Comparison of ENCODE assay signal across 8 cellular contexts in the genomic region with DNA sequence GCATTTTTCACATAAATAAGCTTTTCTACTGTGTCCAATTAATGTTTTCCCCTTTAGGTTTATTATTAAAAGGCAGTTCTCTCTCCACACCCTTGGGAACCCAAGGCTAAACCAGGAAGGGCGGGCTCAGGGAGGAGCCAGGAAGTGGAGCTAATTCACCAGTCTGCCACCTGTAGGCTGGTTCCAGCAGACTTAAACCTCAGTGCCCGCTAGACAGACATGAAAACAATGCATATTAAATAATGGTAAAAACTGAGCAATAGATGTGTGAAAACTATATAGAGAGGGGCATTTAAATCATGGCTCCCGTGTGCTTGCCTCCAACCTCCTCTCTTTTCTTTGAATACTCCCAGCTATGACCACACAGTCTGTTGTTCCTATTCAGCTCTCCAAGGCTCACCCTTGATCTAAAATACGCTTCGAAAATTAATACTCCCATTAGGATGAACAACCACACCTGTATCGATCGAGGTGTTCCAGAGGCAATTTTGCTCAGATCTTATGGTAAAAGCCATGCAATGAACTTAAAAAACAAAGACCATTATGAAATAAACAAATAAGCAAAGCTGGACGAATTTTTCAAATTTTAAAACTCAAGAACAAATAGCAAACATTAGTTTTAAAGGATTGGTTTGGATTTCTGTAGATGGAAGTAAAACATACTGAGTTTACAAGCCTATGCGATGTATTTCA.
A peak's percentile ranks its signal among the peaks of the same experiment; 100 is the strongest.
DNase-seq lines count a peak whose midpoint lies in the region; ATAC-seq and TF ChIP-seq lines count a peak whose summit lies in the region.

No MANE protein-coding gene starts in this region.

- peaks cover 21% of the 10 kb centered on the region for H3K4me1 Mint-ChIP-seq in endodermal cell
- H3K4me1 Mint-ChIP-seq in osteocyte (ENCODE audit: unreplicated experiment), result peaks cover 11% of the 10 kb centered on the region

- peaks cover 20% of the 10 kb centered on the region for H3K27me3 ChIP-seq in endodermal cell (ENCODE audit: control insufficient read depth, insufficient read depth, low read length, poor library complexity, severe bottlenecking)

- no peaks in the 10 kb centered on the region for H3K9me3 ChIP-seq in endodermal cell (ENCODE audit: control insufficient read depth, low read length)

- 51 to 54% methylated on average over 7 to 9 of the region's 9 CpGs for WGBS in endodermal cell (ENCODE audit: insufficient coverage in 1 of 2, insufficient read length in 1 of 2), 2 experiments

- H3K4me3 Mint-ChIP-seq in endodermal cell, result peak overlapping the region; percentile 59
- H3K4me3 Mint-ChIP-seq in osteocyte (ENCODE audit: unreplicated experiment), result peak overlapping the region; percentile 66

- H3K36me3 Mint-ChIP-seq in endodermal cell (ENCODE audit: low read depth) (no peaks in the 10 kb centered on the region), osteocyte (ENCODE audit: unreplicated experiment) (peaks cover 5% of the 10 kb centered on the region)

- H3K27ac ChIP-seq in endodermal cell (ENCODE audit: low read depth, low read length), result no peak overlapping the region

- no peak overlapping the region for H3K27ac Mint-ChIP-seq in endodermal cell
- no peak overlapping the region for H3K27ac Mint-ChIP-seq in osteocyte (ENCODE audit: unreplicated experiment)

- DNase-seq in NCI-H748 (lab: John Stamatoyannopoulos, UW; ENCODE audit: unreplicated experiment), result peak; percentile 63
- no peak for DNase-seq in NCI-H748 treated with DMSO at 0.1 percent for 48 hours (lab: John Stamatoyannopoulos, UW)
- DNase-seq in NCI-H2171 (lab: John Stamatoyannopoulos, UW), result peak; percentile 8
- peak; percentile 78 for DNase-seq in endodermal cell
- DNase-seq in osteocyte (ENCODE audit: extremely low spot score, unreplicated experiment), result no peak
- no peak for DNase-seq in DMS153 (lab: John Stamatoyannopoulos, UW)
- no peak for DNase-seq in stimulated activated CD4-positive, alpha-beta T cell treated with anti-CD3 and anti-CD28 coated beads, Interleukin-4, amount 100 ng/mL, for 1 hour

- H3K36me3 ChIP-seq in endodermal cell (ENCODE audit: control insufficient read depth, insufficient read depth, low read length), result no peaks in the 10 kb centered on the region

- peak overlapping the region; percentile 77 for H3K4me3 ChIP-seq in endodermal cell (ENCODE audit: low read length)

- peaks cover 6% of the 10 kb centered on the region for H3K4me1 ChIP-seq in endodermal cell (ENCODE audit: control insufficient read depth, insufficient read depth, low read length)

- ATAC-seq in GM19467 (IDR thresholded peaks at IDR 0.05; ENCODE audit: unreplicated experiment), result no peak

- TF ChIP-seq CTCF in endodermal cell (conservative IDR thresholded peaks at IDR 0.05) (peak; percentile 74), osteocyte (IDR thresholded peaks at IDR 0.05) (peak; percentile 50)

- peaks cover 37% of the 10 kb centered on the region for H3K27me3 Mint-ChIP-seq in endodermal cell (ENCODE audit: insufficient read depth)
- H3K27me3 Mint-ChIP-seq in osteocyte (ENCODE audit: unreplicated experiment), result peaks cover 69% of the 10 kb centered on the region

- H3K9me3 Mint-ChIP-seq in endodermal cell, result no peaks in the 10 kb centered on the region
- no peaks in the 10 kb centered on the region for H3K9me3 Mint-ChIP-seq in osteocyte (ENCODE audit: unreplicated experiment)

- H3K9ac ChIP-seq in endodermal cell (ENCODE audit: extremely low read depth, low read length, poor library complexity, severe bottlenecking), result no peak overlapping the region

Comparison
In these comparisons a context has a peak if more than half of its experiments do, and no peak if none do; other contexts are left out.
1. DNase-seq: peak in NCI-H748 (single experiment), NCI-H2171 (single experiment) and endodermal cell (single experiment); none in NCI-H748 treated with DMSO at 0.1 percent for 48 hours (single experiment), osteocyte (single experiment), DMS153 (single experiment) and stimulated activated CD4-positive, alpha-beta T cell treated with anti-CD3 and anti-CD28 coated beads, Interleukin-4, amount 100 ng/mL, for 1 hour (single experiment).